10 cellular contexts compared by ENCODE assay signal in the genomic region with DNA sequence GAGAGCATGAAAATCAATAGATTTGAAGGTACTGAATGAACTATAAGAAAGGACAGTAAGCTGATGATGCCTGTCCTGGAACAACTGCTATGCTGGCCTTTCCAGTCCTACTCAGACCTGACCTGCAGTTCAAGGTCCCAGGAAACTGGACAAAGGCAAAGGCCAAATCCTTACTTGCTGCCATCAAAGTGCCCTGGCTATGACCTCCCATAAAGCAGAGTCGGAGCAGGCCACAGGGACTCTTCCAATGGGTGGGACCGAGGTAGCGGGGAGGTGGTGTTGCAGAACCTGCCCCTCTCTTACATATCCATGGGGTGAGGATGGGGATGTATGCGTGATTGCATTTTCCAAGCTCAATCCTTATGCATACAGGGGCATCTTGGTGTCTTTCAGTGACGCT. TPM values are rescaled to one million over a fixed set of nuclear protein-coding genes. Genes with fewer than 3 reads are reported as not detected.
DNase-seq lines count a peak whose midpoint lies in the region; ATAC-seq and TF ChIP-seq lines count a peak whose summit lies in the region.
"Had no signal": no experiment of that assay in that cellular context is flagged by ENCODE, and none has a peak within 500 bp of the region (broad histone marks: within the 10 kb centered on the region; RNA-seq: fewer than 3 reads in every experiment).

No MANE protein-coding gene starts in this region.

- no peak overlapping the region for H3K4me2 ChIP-seq in Karpas-422 (ENCODE audit: low read depth, low read length, poor library complexity, severe bottlenecking)

- no peak for TF ChIP-seq POLR2A in esophagus muscularis mucosa (IDR thresholded peaks at IDR 0.05; ENCODE audit: low read depth)

- peaks cover 5 to 11% of the 10 kb centered on the region in 2 donors for H3K36me3 Mint-ChIP-seq in CD4-positive, alpha-beta memory T cell

- CTCF ChIA-PET in CD4-positive, alpha-beta memory T cell (lab: Charles Lee; ENCODE audit: partially characterized antibody): interaction anchor here (0.8 to 22.6 kb wide), 15 partner anchors 13 to 177 kb away, joined by 3 to 556 read pairs (median 47); no protein-coding TSS in a partner anchor

- peak overlapping the region; percentile 87 to 98 (median 96) for H3K27ac Mint-ChIP-seq in CD4-positive, alpha-beta memory T cell

- no peaks in the 10 kb centered on the region for H3K36me3 ChIP-seq in CD4-positive, alpha-beta memory T cell (ENCODE audit: insufficient read depth, low read length)
- H3K36me3 ChIP-seq in Karpas-422 (ENCODE audit: insufficient read depth, low read length): peaks cover 16% of the 10 kb centered on the region; the same call in 1 of the 2 replicates
- H3K36me3 ChIP-seq in skeletal muscle tissue (ENCODE audit: control insufficient read depth in 3 of 3, insufficient read depth in 3 of 3, low read length in 3 of 3): no peaks in the 10 kb centered on the region
- H3K36me3 ChIP-seq in esophagus muscularis mucosa: no peaks in the 10 kb centered on the region

- WGBS in esophagus muscularis mucosa: 93% methylated on average over 4 of the region's 5 CpGs

- intact Hi-C loops in CD4-positive, alpha-beta memory T cell (cut with micrococcal nuclease): no loop called here
- intact Hi-C loops in esophagus muscularis mucosa (cut with DNase I): no loop called here

- H3K4me3 ChIP-seq in CD4-positive, alpha-beta memory T cell (ENCODE audit: low read length in 2 of 2): peak overlapping the region in 1 of 2 donors; percentile 21
- H3K4me3 ChIP-seq in Karpas-422 (ENCODE audit: low read length) (no peak overlapping the region), skeletal muscle tissue (ENCODE audit: low read length in 3 of 3) (no peak overlapping the region), esophagus muscularis mucosa (no peak overlapping the region)
- H3K4me3 ChIP-seq: body of pancreas had no signal

- H3K27ac ChIP-seq in CD4-positive, alpha-beta memory T cell (ENCODE audit: low read depth, low read length): peak overlapping the region; percentile 81
- H3K27ac ChIP-seq in Karpas-422 (ENCODE audit: low read length): peak overlapping the region; percentile 82
- H3K27ac ChIP-seq in cingulate gyrus (ENCODE audit: low read depth, low read length): peak overlapping the region; percentile 98
- H3K27ac ChIP-seq in skeletal muscle tissue (ENCODE audit: low read depth, low read length): peak overlapping the region; percentile 59
- no peak overlapping the region for H3K27ac ChIP-seq in esophagus muscularis mucosa (replicated peaks in 1 of 4)

- H2AFZ ChIP-seq in Karpas-422 (ENCODE audit: low read length): no peak overlapping the region

- no peak overlapping the region for H3K9ac ChIP-seq in Karpas-422 (ENCODE audit: low read length)
- no peak overlapping the region for H3K9ac ChIP-seq in skeletal muscle tissue (ENCODE audit: low read depth in 1 of 3, low read length in 3 of 3)

- H3K4me3 Mint-ChIP-seq in CD4-positive, alpha-beta memory T cell: peak overlapping the region in 7 of 8 donors; percentile 21 to 83 (median 68)

- H3K4me1 Mint-ChIP-seq in CD4-positive, alpha-beta memory T cell: peaks cover 80 to 97% (median 90%) of the 10 kb centered on the region in 4 donors

- no peak for TF ChIP-seq EP300 in esophagus muscularis mucosa (IDR thresholded peaks at IDR 0.05)

- peaks cover 0 to 2% (median 0%) of the 10 kb centered on the region in 8 donors for H3K9me3 Mint-ChIP-seq in CD4-positive, alpha-beta memory T cell
- H3K9me3 Mint-ChIP-seq: T-helper 1 cell treated with Interleukin-12 subunit alpha and Interleukin-12 subunit beta and Interleukin-4 antibody, amounts not matched to agents 30 μg/mL and 1 μg/mL, for 36 hours had no signal

- no peaks in the 10 kb centered on the region for H3K27me3 Mint-ChIP-seq in CD4-positive, alpha-beta memory T cell

- H3K4me1 ChIP-seq in CD4-positive, alpha-beta memory T cell (ENCODE audit: insufficient read depth, low read length): peaks cover 100% of the 10 kb centered on the region
- H3K4me1 ChIP-seq in Karpas-422 (ENCODE audit: low read length) (peaks cover 66% of the 10 kb centered on the region), skeletal muscle tissue (ENCODE audit: control insufficient read depth in 3 of 3, insufficient read depth in 3 of 3, low read length in 3 of 3) (peaks cover 65 to 68% (median 66%) of the 10 kb centered on the region in 3 donors), esophagus muscularis mucosa (peaks cover 62 to 95% (median 87%) of the 10 kb centered on the region in 4 donors)

- ATAC-seq in activated CD4-positive, CD25-positive, alpha-beta regulatory T cell treated with anti-CD3 and anti-CD28 coated beads, Interleukin-2, amount 50 U/mL, for 24 hours: no peak

- TF ChIP-seq CTCF in esophagus muscularis mucosa (IDR thresholded peaks at IDR 0.05): no peak

- H3K9me2 ChIP-seq in Karpas-422 (replicated peaks; ENCODE audit: insufficient read depth, low read length): no peaks in the 10 kb centered on the region

- POLR2A ChIA-PET in CD4-positive, alpha-beta memory T cell (lab: Charles Lee; ENCODE audit: partially characterized antibody): interaction anchor here (1.3 to 20.9 kb wide), 14 partner anchors 13 to 177 kb away, joined by 4 to 544 read pairs (median 40); no protein-coding TSS in a partner anchor

- peaks cover 100% of the 10 kb centered on the region for H3K79me2 ChIP-seq in Karpas-422 (ENCODE audit: low read length)

- DNase-seq in CD4-positive, alpha-beta memory T cell: no peak
- no peak for DNase-seq in Karpas-422
- DNase-seq in D341Med (ENCODE audit: low spot score): no peak
- no peak for DNase-seq in esophagus muscularis mucosa (ENCODE audit: extremely low spot score)
- DNase-seq: NCI-H2227 treated with DMSO at 0.1 percent for 48 hours had no signal

- no peaks in the 10 kb centered on the region for H3K27me3 ChIP-seq in CD4-positive, alpha-beta memory T cell (ENCODE audit: insufficient read depth, low read length)
- H3K27me3 ChIP-seq in Karpas-422 (ENCODE audit: low read length): no peaks in the 10 kb centered on the region
- no peaks in the 10 kb centered on the region for H3K27me3 ChIP-seq in skeletal muscle tissue (ENCODE audit: control insufficient read depth in 3 of 3, insufficient read depth in 3 of 3, low read length in 3 of 3)
- no peaks in the 10 kb centered on the region for H3K27me3 ChIP-seq in esophagus muscularis mucosa
- H3K27me3 ChIP-seq: body of pancreas had no signal

- H3K9me3 ChIP-seq in CD4-positive, alpha-beta memory T cell (ENCODE audit: control insufficient read depth in 1 of 2, low read length in 2 of 2): no peaks in the 10 kb centered on the region
- H3K9me3 ChIP-seq in Karpas-422 (ENCODE audit: low read length) (no peaks in the 10 kb centered on the region), skeletal muscle tissue (ENCODE audit: control insufficient read depth in 3 of 3, low read length in 3 of 3) (no peaks in the 10 kb centered on the region), esophagus muscularis mucosa (no peaks in the 10 kb centered on the region)
- H3K9me3 ChIP-seq: body of pancreas had no signal

- peaks cover 49% of the 10 kb centered on the region for H4K20me1 ChIP-seq in Karpas-422 (ENCODE audit: insufficient read depth, low read depth, low read length)

RNA-seq across cellular contexts. Expression of a gene that starts 26.8 kb away (rescaled TPM):
- 10 to 100 TPM; 57.3 to 60.7 TPM for total RNA-seq in CD4-positive, alpha-beta memory T cell
- 10 to 100 TPM in 1 of 2 donors, 1 to 10 TPM in 1; 7.3 to 42.5 TPM for polyA plus RNA-seq in CD4-positive, alpha-beta memory T cell
- 72.5 and 148 TPM in 2 replicates for total RNA-seq in Karpas-422 (2014; rRNA removed; shearing (Covaris generic); ENCODE audit: low replicate concordance)
- total RNA-seq in skeletal muscle tissue: 32.4 TPM
- 10 to 100 TPM; 25.2 to 43.3 (median 34.7) TPM for total RNA-seq in esophagus muscularis mucosa

Comparison
In these comparisons a context has a peak if more than half of its experiments do, and no peak if none do; other contexts are left out.
1. H3K27ac ChIP-seq: peak in CD4-positive, alpha-beta memory T cell (single experiment), Karpas-422 (single experiment), cingulate gyrus (single experiment) and skeletal muscle tissue (single experiment); none in esophagus muscularis mucosa (0 of 4).